ENCODE assay signal across 1 cellular context in the genomic region with DNA sequence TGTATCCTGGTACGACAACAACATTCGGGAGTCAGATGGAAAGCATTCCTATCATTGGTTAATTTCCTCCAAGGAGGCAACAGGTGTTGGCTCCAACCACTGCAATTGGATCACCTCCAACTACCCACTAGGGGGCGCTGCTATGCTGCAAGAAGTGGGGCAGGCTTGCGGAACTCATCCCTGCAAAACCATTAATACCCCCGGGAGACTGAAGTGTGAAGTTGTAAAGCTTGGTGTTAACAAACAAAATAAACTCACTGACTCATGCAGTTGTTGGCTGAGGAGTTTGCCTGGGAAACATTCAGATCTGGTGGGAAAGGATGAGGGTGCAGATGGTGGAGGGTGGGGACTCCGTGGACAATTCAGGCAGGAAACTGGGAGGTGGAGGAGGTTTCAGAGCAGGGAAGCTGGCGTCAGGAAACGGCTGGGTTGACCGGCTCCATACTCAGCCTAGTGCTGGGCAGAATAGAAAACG.
TF ChIP-seq lines count a peak whose summit lies in the region.

No MANE protein-coding gene starts in this region.

TF ChIP-seq in HEK293, 187 proteins besides CTCF, POLR2A, EP300 and RAD21 (continued from another document):
- TF ChIP-seq, protein P1, sequence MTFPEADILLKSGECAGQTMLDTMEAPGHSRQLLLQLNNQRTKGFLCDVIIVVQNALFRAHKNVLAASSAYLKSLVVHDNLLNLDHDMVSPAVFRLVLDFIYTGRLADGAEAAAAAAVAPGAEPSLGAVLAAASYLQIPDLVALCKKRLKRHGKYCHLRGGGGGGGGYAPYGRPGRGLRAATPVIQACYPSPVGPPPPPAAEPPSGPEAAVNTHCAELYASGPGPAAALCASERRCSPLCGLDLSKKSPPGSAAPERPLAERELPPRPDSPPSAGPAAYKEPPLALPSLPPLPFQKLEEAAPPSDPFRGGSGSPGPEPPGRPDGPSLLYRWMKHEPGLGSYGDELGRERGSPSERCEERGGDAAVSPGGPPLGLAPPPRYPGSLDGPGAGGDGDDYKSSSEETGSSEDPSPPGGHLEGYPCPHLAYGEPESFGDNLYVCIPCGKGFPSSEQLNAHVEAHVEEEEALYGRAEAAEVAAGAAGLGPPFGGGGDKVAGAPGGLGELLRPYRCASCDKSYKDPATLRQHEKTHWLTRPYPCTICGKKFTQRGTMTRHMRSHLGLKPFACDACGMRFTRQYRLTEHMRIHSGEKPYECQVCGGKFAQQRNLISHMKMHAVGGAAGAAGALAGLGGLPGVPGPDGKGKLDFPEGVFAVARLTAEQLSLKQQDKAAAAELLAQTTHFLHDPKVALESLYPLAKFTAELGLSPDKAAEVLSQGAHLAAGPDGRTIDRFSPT (tag by site-specific recombination; IDR thresholded peaks at IDR 0.05), result no peak
- TF ChIP-seq YY1 (tag by site-specific recombination; IDR thresholded peaks at IDR 0.05), result no peak
- TF ChIP-seq REPIN1 (tag by site-specific recombination; IDR thresholded peaks at IDR 0.05; ENCODE audit: low read depth), result no peak
- TF ChIP-seq ZFP37 (tag by site-specific recombination; IDR thresholded peaks at IDR 0.05), result no peak
- TF ChIP-seq ZNF202 (tag by site-specific recombination; IDR thresholded peaks at IDR 0.05; ENCODE audit: borderline replicate concordance), result no peak
- no peak for TF ChIP-seq ZBTB21 (tag by site-specific recombination; IDR thresholded peaks at IDR 0.05)
- TF ChIP-seq ZFP69B (tag by site-specific recombination; IDR thresholded peaks at IDR 0.05), result no peak
- TF ChIP-seq ZNF146 (tag by site-specific recombination; IDR thresholded peaks at IDR 0.05), result no peak
- TF ChIP-seq WT1 (tag by site-specific recombination; IDR thresholded peaks at IDR 0.05), result no peak
- TF ChIP-seq ZBTB10 (tag by site-specific recombination; IDR thresholded peaks at IDR 0.05), result no peak
- no peak for TF ChIP-seq ZNF350 (tag by site-specific recombination; IDR thresholded peaks at IDR 0.05)
- no peak for TF ChIP-seq ZNF10 (tag by site-specific recombination; IDR thresholded peaks at IDR 0.05)
- no peak for TF ChIP-seq ZNF658 (tag by site-specific recombination; IDR thresholded peaks at IDR 0.05)
- TF ChIP-seq ZNF133 (tag by site-specific recombination; IDR thresholded peaks at IDR 0.05), result no peak
- TF ChIP-seq HOXD13 (CRISPR knock-in tag; IDR thresholded peaks at IDR 0.05; ENCODE audit: borderline replicate concordance), result no peak
- peak; percentile 47; the same call in 1 of the 2 replicates for TF ChIP-seq PRDM4 (tag by site-specific recombination; IDR thresholded peaks at IDR 0.05)
- TF ChIP-seq ZSCAN16 (tag by site-specific recombination; IDR thresholded peaks at IDR 0.05), result peak; percentile 76; the same call in 1 of the 2 replicates
- peak; percentile 73 for TF ChIP-seq ZNF335 (tag by site-specific recombination; conservative IDR thresholded peaks at IDR 0.05)
- no peak for TF ChIP-seq OVOL3 (tag by site-specific recombination; IDR thresholded peaks at IDR 0.05)
- TF ChIP-seq ZBTB26 (tag by site-specific recombination; optimal IDR thresholded peaks at IDR 0.05), result no peak
- TF ChIP-seq, protein P2, sequence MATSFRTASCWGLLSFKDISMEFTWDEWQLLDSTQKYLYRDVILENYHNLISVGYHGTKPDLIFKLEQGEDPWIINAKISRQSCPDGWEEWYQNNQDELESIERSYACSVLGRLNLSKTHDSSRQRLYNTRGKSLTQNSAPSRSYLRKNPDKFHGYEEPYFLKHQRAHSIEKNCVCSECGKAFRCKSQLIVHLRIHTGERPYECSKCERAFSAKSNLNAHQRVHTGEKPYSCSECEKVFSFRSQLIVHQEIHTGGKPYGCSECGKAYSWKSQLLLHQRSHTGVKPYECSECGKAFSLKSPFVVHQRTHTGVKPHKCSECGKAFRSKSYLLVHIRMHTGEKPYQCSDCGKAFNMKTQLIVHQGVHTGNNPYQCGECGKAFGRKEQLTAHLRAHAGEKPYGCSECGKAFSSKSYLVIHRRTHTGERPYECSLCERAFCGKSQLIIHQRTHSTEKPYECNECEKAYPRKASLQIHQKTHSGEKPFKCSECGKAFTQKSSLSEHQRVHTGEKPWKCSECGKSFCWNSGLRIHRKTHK (tag by site-specific recombination; IDR thresholded peaks at IDR 0.05), result no peak
- TF ChIP-seq ZNF211 (tag by site-specific recombination; IDR thresholded peaks at IDR 0.05; ENCODE audit: low read depth), result no peak
- TF ChIP-seq, protein P3, sequence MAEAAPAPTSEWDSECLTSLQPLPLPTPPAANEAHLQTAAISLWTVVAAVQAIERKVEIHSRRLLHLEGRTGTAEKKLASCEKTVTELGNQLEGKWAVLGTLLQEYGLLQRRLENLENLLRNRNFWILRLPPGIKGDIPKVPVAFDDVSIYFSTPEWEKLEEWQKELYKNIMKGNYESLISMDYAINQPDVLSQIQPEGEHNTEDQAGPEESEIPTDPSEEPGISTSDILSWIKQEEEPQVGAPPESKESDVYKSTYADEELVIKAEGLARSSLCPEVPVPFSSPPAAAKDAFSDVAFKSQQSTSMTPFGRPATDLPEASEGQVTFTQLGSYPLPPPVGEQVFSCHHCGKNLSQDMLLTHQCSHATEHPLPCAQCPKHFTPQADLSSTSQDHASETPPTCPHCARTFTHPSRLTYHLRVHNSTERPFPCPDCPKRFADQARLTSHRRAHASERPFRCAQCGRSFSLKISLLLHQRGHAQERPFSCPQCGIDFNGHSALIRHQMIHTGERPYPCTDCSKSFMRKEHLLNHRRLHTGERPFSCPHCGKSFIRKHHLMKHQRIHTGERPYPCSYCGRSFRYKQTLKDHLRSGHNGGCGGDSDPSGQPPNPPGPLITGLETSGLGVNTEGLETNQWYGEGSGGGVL (tag by site-specific recombination; IDR thresholded peaks at IDR 0.05), result no peak
- TF ChIP-seq ZNF792 (tag by site-specific recombination; IDR thresholded peaks at IDR 0.05), result no peak
- TF ChIP-seq IKZF3 (tag by site-specific recombination; IDR thresholded peaks at IDR 0.05), result peak; percentile 51; the same call in 1 of the 2 replicates
- no peak for TF ChIP-seq ZNF239 (tag by site-specific recombination; IDR thresholded peaks at IDR 0.05)
- TF ChIP-seq ZNF701 (tag by site-specific recombination; IDR thresholded peaks at IDR 0.05), result no peak
- TF ChIP-seq YY2 (tag by site-specific recombination; IDR thresholded peaks at IDR 0.05), result no peak
- no peak for TF ChIP-seq ZNF626 (tag by site-specific recombination; IDR thresholded peaks at IDR 0.05)
- TF ChIP-seq, protein P4, sequence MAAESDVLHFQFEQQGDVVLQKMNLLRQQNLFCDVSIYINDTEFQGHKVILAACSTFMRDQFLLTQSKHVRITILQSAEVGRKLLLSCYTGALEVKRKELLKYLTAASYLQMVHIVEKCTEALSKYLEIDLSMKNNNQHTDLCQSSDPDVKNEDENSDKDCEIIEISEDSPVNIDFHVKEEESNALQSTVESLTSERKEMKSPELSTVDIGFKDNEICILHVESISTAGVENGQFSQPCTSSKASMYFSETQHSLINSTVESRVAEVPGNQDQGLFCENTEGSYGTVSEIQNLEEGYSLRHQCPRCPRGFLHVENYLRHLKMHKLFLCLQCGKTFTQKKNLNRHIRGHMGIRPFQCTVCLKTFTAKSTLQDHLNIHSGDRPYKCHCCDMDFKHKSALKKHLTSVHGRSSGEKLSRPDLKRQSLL (tag by site-specific recombination; IDR thresholded peaks at IDR 0.05), result no peak
- no peak for TF ChIP-seq ZNF157 (tag by site-specific recombination; IDR thresholded peaks at IDR 0.05)
- TF ChIP-seq PRDM1 (tag by site-specific recombination; IDR thresholded peaks at IDR 0.05), result no peak
- TF ChIP-seq ZSCAN30 (tag by site-specific recombination; IDR thresholded peaks at IDR 0.05), result no peak
- TF ChIP-seq KLF16 (tag by site-specific recombination; IDR thresholded peaks at IDR 0.05), result no peak
- peak; percentile 63 for TF ChIP-seq PATZ1 (tag by site-specific recombination; IDR thresholded peaks at IDR 0.05)
- no peak for TF ChIP-seq KLF10 (tag by site-specific recombination; IDR thresholded peaks at IDR 0.05)
- TF ChIP-seq ZNF311 (tag by site-specific recombination; IDR thresholded peaks at IDR 0.05; ENCODE audit: borderline replicate concordance), result no peak
- peak; percentile 38; the same call in 1 of the 2 replicates for TF ChIP-seq TSHZ1 (tag by site-specific recombination; IDR thresholded peaks at IDR 0.05; ENCODE audit: borderline replicate concordance)
- no peak for TF ChIP-seq ZNF426 (tag by site-specific recombination; IDR thresholded peaks at IDR 0.05)
- TF ChIP-seq ZNF394 (tag by site-specific recombination; IDR thresholded peaks at IDR 0.05; ENCODE audit: borderline replicate concordance), result no peak
- TF ChIP-seq SETDB1 (IDR thresholded peaks at IDR 0.05; ENCODE audit: insufficient read length, low read length), result no peak
